In genomic region chr18:8799593-8799992, GRCh38 we compare ENCODE assay signal across 14 cellular contexts.
DNase-seq lines count a peak whose midpoint lies in the region; FAIRE-seq and TF ChIP-seq lines count a peak whose summit lies in the region.
"Had no signal": no experiment of that assay in that cellular context is flagged by ENCODE, and none has a peak within 500 bp of the region (broad histone marks: within the 10 kb centered on the region; RNA-seq: fewer than 3 reads in every experiment).

No MANE protein-coding gene starts in this region.

- H3K4me3 Mint-ChIP-seq in astrocyte (ENCODE audit: unreplicated experiment): no peak overlapping the region
- H3K4me3 Mint-ChIP-seq: CD4-positive, alpha-beta memory T cell; dendritic cell treated with granulocyte-macrophage colony-stimulating factor and Interleukin-4, amounts not matched to agents 40 ng/mL and 50 ng/mL, for 4 days had no signal

- no peak for TF ChIP-seq CTCF in astrocyte (IDR thresholded peaks at IDR 0.05; ENCODE audit: insufficient read depth, low read depth, low read length)
- TF ChIP-seq CTCF in suprapubic skin (IDR thresholded peaks at IDR 0.05): no peak
- TF ChIP-seq CTCF in vagina (IDR thresholded peaks at IDR 0.05): no peak

- peak overlapping the region; percentile 99 for H3K27ac ChIP-seq in astrocyte (ENCODE audit: low read depth, low read length)
- H3K27ac ChIP-seq in mesodermal cell (ENCODE audit: low read depth, low read length, severe bottlenecking): peak overlapping the region; percentile 98
- H3K27ac ChIP-seq in suprapubic skin: peak overlapping the region; percentile 1
- H3K27ac ChIP-seq in vagina: no peak overlapping the region
- H3K27ac ChIP-seq: neutrophil had no signal

- peaks cover 4% of the 10 kb centered on the region for H3K79me2 ChIP-seq in astrocyte (ENCODE audit: insufficient read depth, low read length)

- TF ChIP-seq POLR2A in suprapubic skin (IDR thresholded peaks at IDR 0.05) (no peak), vagina (IDR thresholded peaks at IDR 0.05) (no peak)

- no peaks in the 10 kb centered on the region for H3K27me3 Mint-ChIP-seq in astrocyte (ENCODE audit: low read depth, unreplicated experiment)

- H3K9me3 Mint-ChIP-seq in astrocyte (ENCODE audit: unreplicated experiment): no peaks in the 10 kb centered on the region
- H3K9me3 Mint-ChIP-seq: CD4-positive, alpha-beta memory T cell; dendritic cell treated with granulocyte-macrophage colony-stimulating factor and Interleukin-4, amounts not matched to agents 40 ng/mL and 50 ng/mL, for 4 days had no signal

- H2AFZ ChIP-seq in astrocyte (ENCODE audit: low read depth, low read length): peak overlapping the region; percentile 2

- peak overlapping the region; percentile 99 for H3K27ac Mint-ChIP-seq in astrocyte (ENCODE audit: unreplicated experiment)
- H3K27ac Mint-ChIP-seq: CD4-positive, alpha-beta memory T cell; dendritic cell treated with granulocyte-macrophage colony-stimulating factor and Interleukin-4, amounts not matched to agents 40 ng/mL and 50 ng/mL, for 4 days had no signal

- no peaks in the 10 kb centered on the region for H4K20me1 ChIP-seq in astrocyte (ENCODE audit: insufficient read depth, low read length)

- H3K9me3 ChIP-seq in astrocyte (ENCODE audit: insufficient read depth, low read depth, low read length): no peaks in the 10 kb centered on the region
- no peaks in the 10 kb centered on the region for H3K9me3 ChIP-seq in mesodermal cell (ENCODE audit: control insufficient read depth, low read length)
- no peaks in the 10 kb centered on the region for H3K9me3 ChIP-seq in suprapubic skin
- H3K9me3 ChIP-seq in vagina: no peaks in the 10 kb centered on the region
- H3K9me3 ChIP-seq: neutrophil had no signal

- H3K4me2 ChIP-seq in astrocyte (ENCODE audit: low read length): peak overlapping the region; percentile 76

- H3K4me3 ChIP-seq in astrocyte (ENCODE audit: insufficient read depth, low read depth, low read length) (peak overlapping the region; percentile 9), mesodermal cell (ENCODE audit: extremely low read depth, insufficient read depth, low read length, poor library complexity, severe bottlenecking) (no peak overlapping the region), suprapubic skin (no peak overlapping the region), vagina (no peak overlapping the region)

- H3K27me3 ChIP-seq in astrocyte (ENCODE audit: insufficient read depth, low read length) (no peaks in the 10 kb centered on the region), suprapubic skin (no peaks in the 10 kb centered on the region), vagina (no peaks in the 10 kb centered on the region)

- peaks cover 8% of the 10 kb centered on the region for H3K36me3 Mint-ChIP-seq in astrocyte (ENCODE audit: low read depth, unreplicated experiment)
- H3K36me3 Mint-ChIP-seq: CD4-positive, alpha-beta memory T cell had no signal

- peak overlapping the region; percentile 88 for H3K9ac ChIP-seq in astrocyte (ENCODE audit: low read length)

- H3K4me1 Mint-ChIP-seq in astrocyte (ENCODE audit: low read depth, unreplicated experiment): peaks cover 64% of the 10 kb centered on the region

- TF ChIP-seq EP300 in suprapubic skin (IDR thresholded peaks at IDR 0.05): no peak

- peaks cover 70% of the 10 kb centered on the region for H3K4me1 ChIP-seq in astrocyte (ENCODE audit: insufficient read depth, low read length)
- H3K4me1 ChIP-seq in mesodermal cell (ENCODE audit: control insufficient read depth, insufficient read depth, low read length, poor library complexity, severe bottlenecking): peaks cover 72% of the 10 kb centered on the region
- H3K4me1 ChIP-seq in suprapubic skin: peaks cover 2% of the 10 kb centered on the region
- H3K4me1 ChIP-seq in vagina: no peaks in the 10 kb centered on the region

- intact Hi-C loops in vagina (cut with DNase I): no loop called here

- H3K36me3 ChIP-seq in astrocyte (ENCODE audit: insufficient read depth, low read length) (peaks cover 11% of the 10 kb centered on the region), mesodermal cell (ENCODE audit: control insufficient read depth, insufficient read depth, low read length) (no peaks in the 10 kb centered on the region), suprapubic skin (no peaks in the 10 kb centered on the region), vagina (no peaks in the 10 kb centered on the region)
- H3K36me3 ChIP-seq: neutrophil had no signal

- no peak for FAIRE-seq in astrocyte (lab: Jason Lieb, UNC)
- FAIRE-seq: GM12891 had no signal

- peak; percentile 4 for DNase-seq in HCEC 1CT
- DNase-seq in astrocyte (ENCODE audit: low read depth): no peak
- no peak for DNase-seq in suprapubic skin (ENCODE audit: low spot score in 2 of 2)
- DNase-seq in mucosa of gallbladder (ENCODE audit: low spot score): no peak
- no peak for DNase-seq in activated effector memory CD4-positive, alpha-beta T cell treated with Interleukin-2 at 50 U/mL for 16 hours
- DNase-seq in vagina (ENCODE audit: extremely low spot score in 2 of 2): no peak
- DNase-seq: activated CD8-positive, alpha-beta memory T cell treated with anti-CD3 and anti-CD28 coated beads for 24 hours; activated effector memory CD4-positive, alpha-beta T cell treated with anti-CD3 and anti-CD28 coated beads, Interleukin-2, amount 50 U/mL, for 16 hours; CD4-positive, alpha-beta memory T cell; NCI-H2171 had no signal

- 96 to 99% methylated on average over 10 to 13 of the region's 13 CpGs for WGBS in mesodermal cell (ENCODE audit: insufficient coverage in 2 of 2), 2 experiments
- WGBS in suprapubic skin: 66% methylated on average over 13 of the region's 13 CpGs
